21 cellular contexts compared by ENCODE assay signal in the genomic region with DNA sequence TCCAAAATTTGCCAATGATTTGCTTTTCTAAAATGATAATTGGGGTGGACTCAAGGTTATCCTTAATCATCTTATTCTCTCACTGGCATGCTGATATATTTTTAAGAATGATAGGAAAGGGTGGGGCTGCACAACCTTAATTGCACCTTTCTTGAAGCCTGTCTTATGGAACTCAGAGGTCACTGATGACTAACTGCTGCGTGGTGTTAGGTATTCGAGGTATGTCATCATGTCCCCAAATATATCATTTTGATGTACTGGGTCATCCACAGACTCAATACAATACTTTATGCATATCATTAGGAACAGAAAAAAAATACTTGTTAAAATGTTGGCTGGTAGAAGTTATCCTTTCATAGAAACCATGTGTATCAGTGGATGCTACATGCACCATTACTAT.
A peak's percentile ranks its signal among the peaks of the same experiment; 100 is the strongest.
DNase-seq lines count a peak whose midpoint lies in the region; ATAC-seq and TF ChIP-seq lines count a peak whose summit lies in the region.
"Had no signal": no experiment of that assay in that cellular context is flagged by ENCODE, and none has a peak within 500 bp of the region (broad histone marks: within the 10 kb centered on the region; RNA-seq: fewer than 3 reads in every experiment).

No MANE protein-coding gene starts in this region.

- 17% methylated on average over 1 of the region's 2 CpGs for WGBS in mesenchymal stem cell

- CTCF ChIA-PET in A673 (lab: Charles Lee) = no interaction called here

- no peak overlapping the region for H3K23ac ChIP-seq in mesenchymal stem cell (ENCODE audit: low read length in 2 of 2)

- H3K79me1 ChIP-seq in mesenchymal stem cell (replicated peaks; ENCODE audit: low read length, poor library complexity, severe bottlenecking) = no peaks in the 10 kb centered on the region

- H3K27me3 ChIP-seq in A673 (replicated peaks; ENCODE audit: insufficient read depth, low read depth, low read length, poor library complexity) (no peaks in the 10 kb centered on the region), mesenchymal stem cell (ENCODE audit: control insufficient read depth in 1 of 2, insufficient read depth in 1 of 2, low read length in 2 of 2) (no peaks in the 10 kb centered on the region)
- H3K27me3 ChIP-seq: BE2C, SJCRH30 had no signal

- no peak overlapping the region for H2BK5ac ChIP-seq in mesenchymal stem cell (ENCODE audit: low read depth, low read length, poor library complexity, severe bottlenecking)

- H3K36me3 ChIP-seq in A673 (ENCODE audit: insufficient read depth, low read length, poor library complexity, severe bottlenecking) (no peaks in the 10 kb centered on the region), mesenchymal stem cell (ENCODE audit: control insufficient read depth in 1 of 2, insufficient read depth in 2 of 2, low read depth in 1 of 2, low read length in 2 of 2) (no peaks in the 10 kb centered on the region)
- H3K36me3 ChIP-seq: BE2C, SJCRH30 had no signal

- H4K8ac ChIP-seq in mesenchymal stem cell (ENCODE audit: low read length) = no peak overlapping the region

- no peak overlapping the region for H3K4me3 ChIP-seq in A673 (ENCODE audit: low read depth, low read length, poor library complexity, severe bottlenecking)
- no peak overlapping the region for H3K4me3 ChIP-seq in mesenchymal stem cell (ENCODE audit: insufficient read depth in 1 of 2, low read depth in 1 of 2, low read length in 2 of 2)
- H3K4me3 ChIP-seq in coronary artery = no peak overlapping the region
- H3K4me3 ChIP-seq: K562, SJCRH30 had no signal

- H2BK120ac ChIP-seq in mesenchymal stem cell (ENCODE audit: low read depth, low read length) = no peak overlapping the region

- intact Hi-C loops in A673 (cut with micrococcal nuclease; ENCODE audit: unreplicated experiment) = no loop called here

- no peak overlapping the region for H3K4me2 ChIP-seq in mesenchymal stem cell (ENCODE audit: low read length, poor library complexity, severe bottlenecking)

- no peak overlapping the region for H2BK15ac ChIP-seq in mesenchymal stem cell (ENCODE audit: low read depth, poor library complexity, severe bottlenecking)

- TF ChIP-seq CTCF in A673 (conservative IDR thresholded peaks at IDR 0.05; ENCODE audit: low read depth, low read length) (no peak), coronary artery (IDR thresholded peaks at IDR 0.05) (no peak)

- H2BK12ac ChIP-seq in mesenchymal stem cell (ENCODE audit: low read length in 2 of 2) = no peak overlapping the region

- no peak for ATAC-seq in GM19023 (IDR thresholded peaks at IDR 0.05; ENCODE audit: unreplicated experiment)
- ATAC-seq: HepG2, K562, Panc1 had no signal

- H3K18ac ChIP-seq in mesenchymal stem cell (ENCODE audit: low read depth in 1 of 2, low read length in 2 of 2) = no peak overlapping the region

- H3K27ac ChIP-seq in A673 (ENCODE audit: low read depth, low read length, poor library complexity, severe bottlenecking) = peak overlapping the region; percentile 84
- no peak overlapping the region for H3K27ac ChIP-seq in mesenchymal stem cell (ENCODE audit: low read length, poor library complexity, severe bottlenecking)
- H3K27ac ChIP-seq in coronary artery = no peak overlapping the region
- H3K27ac ChIP-seq: SJCRH30 had no signal

- POLR2A ChIA-PET in A673 (lab: Charles Lee; ENCODE audit: low non-redundant PET) = no interaction called here

- H2AK5ac ChIP-seq in mesenchymal stem cell (ENCODE audit: low read length, severe bottlenecking) = no peak overlapping the region

- BruUV-seq in A673 (replicated peaks; lab: Mats Ljungman, UMichigan) = no TSS peak

- no peak overlapping the region for H3K4ac ChIP-seq in mesenchymal stem cell (ENCODE audit: low read depth in 1 of 2, low read length in 2 of 2)

- H2AFZ ChIP-seq in mesenchymal stem cell (ENCODE audit: low read depth, low read length) = no peak overlapping the region

- DNase-seq in A673 (ENCODE audit: low spot score) = no peak
- peak; percentile 8 for DNase-seq in HS-5 (ENCODE audit: low read depth)
- DNase-seq in SW480 (ENCODE audit: low spot score) = peak; percentile 57
- DNase-seq in mesenchymal stem cell = peak; percentile 13
- no peak for DNase-seq in germinal center (ENCODE audit: low spot score)
- DNase-seq in activated effector memory CD4-positive, alpha-beta T cell treated with anti-CD3 and anti-CD28 coated beads, Interleukin-2, amount 50 U/mL, for 16 hours = no peak
- DNase-seq in coronary artery (ENCODE audit: low spot score) = no peak
- DNase-seq: BE2C, DMS79 treated with DMSO at 0.1 percent for 48 hours, GDM1, NCI-H1092 treated with DMSO at 0.1 percent for 48 hours, NCI-H1436 treated with DMSO at 0.1 percent for 48 hours, NCI-H1930, NCI-H345, NCI-H524 treated with DMSO at 0.1 percent for 48 hours, NCI-H82, SJCRH30 had no signal

- no peak overlapping the region for H3K9ac ChIP-seq in mesenchymal stem cell (ENCODE audit: low read length)

- no peak overlapping the region for H3K14ac ChIP-seq in mesenchymal stem cell (ENCODE audit: low read length in 2 of 2)

- H3K9me3 ChIP-seq in A673 (ENCODE audit: low read depth, low read length, poor library complexity, severe bottlenecking) (no peaks in the 10 kb centered on the region), mesenchymal stem cell (ENCODE audit: control insufficient read depth, low read length) (peaks cover 4% of the 10 kb centered on the region)
- H3K9me3 ChIP-seq: BE2C, SJCRH30 had no signal

- H3K4me1 ChIP-seq in A673 (ENCODE audit: insufficient read depth, low read length, poor library complexity, severe bottlenecking) = peaks cover 95% of the 10 kb centered on the region
- H3K4me1 ChIP-seq in mesenchymal stem cell (ENCODE audit: control insufficient read depth, insufficient read depth, low read depth, low read length) = no peaks in the 10 kb centered on the region
- H3K4me1 ChIP-seq: BE2C had no signal

- no peak overlapping the region for H4K91ac ChIP-seq in mesenchymal stem cell (ENCODE audit: low read length)

Comparison
In these comparisons a context has a peak if more than half of its experiments do, and no peak if none do; other contexts are left out.
1. DNase-seq: peak in HS-5 (single experiment), SW480 (single experiment) and mesenchymal stem cell (single experiment); none in A673 (single experiment), germinal center (single experiment), activated effector memory CD4-positive, alpha-beta T cell treated with anti-CD3 and anti-CD28 coated beads, Interleukin-2, amount 50 U/mL, for 16 hours (single experiment) and coronary artery (single experiment).